Comparison of ENCODE assay signal across 22 cellular contexts in the genomic region with DNA sequence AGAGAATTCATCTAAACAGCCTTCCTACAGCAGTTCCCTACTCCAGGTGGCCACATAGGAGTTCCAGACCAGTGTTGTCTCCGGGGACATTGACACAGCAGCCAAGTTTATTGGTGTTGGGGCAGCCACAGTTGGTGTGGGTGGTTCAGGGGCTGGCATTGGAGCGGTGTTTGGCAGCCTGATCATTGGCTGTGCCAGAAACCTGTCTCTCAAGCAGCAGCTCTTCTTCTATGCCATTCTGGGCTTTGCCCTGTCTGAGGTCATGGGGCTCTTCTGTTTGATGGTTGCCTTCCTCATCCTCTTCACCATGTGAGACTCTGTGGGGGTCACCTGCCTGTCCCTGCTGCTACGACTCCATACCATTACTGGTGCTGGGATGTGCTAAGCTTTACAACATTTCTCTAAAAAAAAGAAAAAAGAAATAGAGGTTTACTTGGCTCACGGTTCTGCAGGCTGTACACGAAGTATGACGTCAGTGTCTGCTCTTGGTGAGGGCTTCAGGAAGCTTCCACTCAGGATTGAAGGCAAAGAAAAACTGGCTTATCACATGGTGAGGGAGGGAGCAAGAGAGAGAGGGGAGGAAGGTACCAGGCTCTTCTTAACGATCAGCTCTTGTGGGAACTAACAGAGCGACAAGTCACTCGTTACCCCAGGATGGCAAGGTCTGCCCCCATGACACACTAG. TPM values are rescaled to one million over a fixed set of nuclear protein-coding genes. Genes with fewer than 3 reads are reported as not detected.
DNase-seq lines count a peak whose midpoint lies in the region; ATAC-seq, FAIRE-seq and TF ChIP-seq lines count a peak whose summit lies in the region.
"Had no signal": no experiment of that assay in that cellular context is flagged by ENCODE, and none has a peak within 500 bp of the region (broad histone marks: within the 10 kb centered on the region; RNA-seq: fewer than 3 reads in every experiment).

No MANE protein-coding gene starts in this region.

- no peak overlapping the region for H3K14ac ChIP-seq in H1 (ENCODE audit: insufficient read length)

- no peak overlapping the region for H3K23ac ChIP-seq in H1 (ENCODE audit: insufficient read length)

- no peak overlapping the region for H3K27ac ChIP-seq in H1 (ENCODE audit: low read depth, low read length)
- H3K27ac ChIP-seq: GM23248 had no signal

- 0 out of 2 replicates have a peak overlapping the region, but pooled peaks have one; percentile 6 for H2BK12ac ChIP-seq in H1 (ENCODE audit: low read depth, low read length)

- no peak for TF ChIP-seq RAD21 in H1 (IDR thresholded peaks at IDR 0.05 in 1 of 2, conservative IDR thresholded peaks at IDR 0.05 in 1 of 2; ENCODE audit: low read depth in 2 of 2, low read length in 2 of 2)

- no peak for TF ChIP-seq POLR2A in H1 (IDR thresholded peaks at IDR 0.05; ENCODE audit: control extremely low read depth in 1 of 2, low read depth in 2 of 2, low read length in 2 of 2)

- no peak overlapping the region for H3K4me2 ChIP-seq in H1 (ENCODE audit: insufficient read depth in 1 of 2, low read depth in 2 of 2, low read length in 2 of 2)

- POLR2A ChIA-PET in H1 (lab: Charles Lee; ENCODE audit: partially characterized antibody), result interaction anchor here (0.6 to 0.9 kb wide), 2 partner anchors 9 to 551 kb away, joined by 3 to 4 read pairs; no protein-coding TSS in a partner anchor

- H3K27ac Mint-ChIP-seq in nephron progenitor cell (peak overlapping the region; percentile 46), mesothelial cell of epicardium (no peak overlapping the region)
- H3K27ac Mint-ChIP-seq in activated naive CD4-positive, alpha-beta T cell treated with anti-CD3 and anti-CD28 coated beads, Interleukin-2, amount 50 U/mL, for 72 hours, result no peak overlapping the region
- H3K27ac Mint-ChIP-seq: activated naive CD8-positive, alpha-beta T cell treated with anti-CD3 and anti-CD28 coated beads for 36 hours; activated T-helper 2 cell treated with anti-CD3 and anti-CD28 coated beads, Interferon-gamma antibody, Interleukin-2, Interleukin-4, amounts not matched to agents 10 μg/mL and 5 μg/mL and 100 μg/mL, durations not matched to agents 14 hours and 24 hours and 36 hours had no signal

- TF ChIP-seq CTCF in H1 (IDR thresholded peaks at IDR 0.05; ENCODE audit: control extremely low read depth in 1 of 3, insufficient read depth in 1 of 3, low read depth in 1 of 3, low read length in 3 of 3), result no peak
- no peak for TF ChIP-seq CTCF in nephron progenitor cell (IDR thresholded peaks at IDR 0.05)
- TF ChIP-seq CTCF in mesothelial cell of epicardium (IDR thresholded peaks at IDR 0.05; ENCODE audit: unreplicated experiment), result no peak

- H3K4me1 ChIP-seq in H1 (replicated peaks in 1 of 4; ENCODE audit: control insufficient read depth in 3 of 4, insufficient read depth in 4 of 4, low read length in 3 of 4), result peaks cover 0 to 5% (median 0%) of the 10 kb centered on the region in 4 experiments; a peak in 2 of 7 replicates

- peaks cover under 1% of the 10 kb centered on the region for H3K9me3 Mint-ChIP-seq in nephron progenitor cell
- peaks cover under 1% of the 10 kb centered on the region for H3K9me3 Mint-ChIP-seq in mesothelial cell of epicardium
- H3K9me3 Mint-ChIP-seq in activated naive CD4-positive, alpha-beta T cell treated with anti-CD3 and anti-CD28 coated beads, Interleukin-2, amount 50 U/mL, for 72 hours, result peaks cover 0 to under 1% of the 10 kb centered on the region in 2 donors
- H3K9me3 Mint-ChIP-seq: activated naive CD8-positive, alpha-beta T cell treated with anti-CD3 and anti-CD28 coated beads for 36 hours; activated T-helper 2 cell treated with anti-CD3 and anti-CD28 coated beads, Interferon-gamma antibody, Interleukin-2, Interleukin-4, amounts not matched to agents 10 μg/mL and 5 μg/mL and 100 μg/mL, durations not matched to agents 14 hours and 24 hours and 36 hours had no signal

- H2AK5ac ChIP-seq in H1 (ENCODE audit: low read depth, low read length), result no peak overlapping the region

- no peak for FAIRE-seq in H1 (lab: Jason Lieb, UNC)

- no peak for ATAC-seq in activated naive CD4-positive, alpha-beta T cell treated with anti-CD3 and anti-CD28 coated beads, Interleukin-2, amount 50 U/mL, for 72 hours

- H4K91ac ChIP-seq in H1 (replicated peaks; ENCODE audit: insufficient read length, low read length), result no peak overlapping the region

- no peak overlapping the region for H2AFZ ChIP-seq in H1 (ENCODE audit: low read length)
- H2AFZ ChIP-seq: GM23248 had no signal

- peaks cover 0 to 8% of the 10 kb centered on the region in 2 experiments; a peak in 1 of 4 replicates for H3K79me2 ChIP-seq in H1 (ENCODE audit: control insufficient read depth in 1 of 2, insufficient read depth in 2 of 2, low read length in 2 of 2)

- DNase-seq in DMS 273 (lab: John Stamatoyannopoulos, UW; ENCODE audit: unreplicated experiment) (peak; percentile 58), NCI-H1694 (lab: John Stamatoyannopoulos, UW) (peak; percentile 49), H1 (ENCODE audit: low read depth in 1 of 2, low spot score in 2 of 2) (no peak), nephron progenitor cell (no peak), mesothelial cell of epicardium (ENCODE audit: low spot score in 2 of 2, unreplicated experiment in 2 of 2) (no peak)
- no peak for DNase-seq in activated naive CD4-positive, alpha-beta T cell treated with anti-CD3 and anti-CD28 coated beads, Interleukin-2, amount 50 U/mL, for 72 hours (ENCODE audit: low spot score in 2 of 2)
- no peak for DNase-seq in activated CD4-positive, alpha-beta T cell treated with anti-CD3 and anti-CD28 coated beads for 1 hour
- DNase-seq: activated naive CD8-positive, alpha-beta T cell treated with anti-CD3 and anti-CD28 coated beads for 36 hours; DMS79; effector CD4-positive, alpha-beta T cell; erythroblast; GM23248; Kasumi-1; midbrain; MV-4-11; NCI-H187 treated with DMSO at 0.1 percent for 48 hours; NCI-H2227 treated with DMSO at 0.1 percent for 48 hours; NCI-H82; stimulated activated CD8-positive, alpha-beta memory T cell treated with anti-CD3 and anti-CD28 coated beads, Interleukin-4, amount 100 ng/mL, for 48 hours; T-helper 9 cell had no signal

- no peaks in the 10 kb centered on the region; the same call in 1 of the 2 replicates for H3K79me1 ChIP-seq in H1 (ENCODE audit: low read depth, low read length)

- H3K56ac ChIP-seq in H1 (replicated peaks; ENCODE audit: insufficient read length, low read depth, low read length), result no peak overlapping the region

- no peak overlapping the region for H4K8ac ChIP-seq in H1 (ENCODE audit: extremely low read depth, insufficient read depth, low read length)

- CTCF ChIA-PET in H1 (lab: Charles Lee; ENCODE audit: partially characterized antibody), result interaction anchor here (1.0 kb wide), 1 partner anchor 444 kb away, joined by 3 read pairs; no protein-coding TSS in a partner anchor

- no peak overlapping the region for H2BK120ac ChIP-seq in H1 (replicated peaks; ENCODE audit: low read depth, low read length)

- H3K36me3 ChIP-seq in H1 (ENCODE audit: control insufficient read depth in 2 of 4, insufficient read depth in 4 of 4, low read length in 3 of 4), result no peaks in the 10 kb centered on the region

- H2BK20ac ChIP-seq in H1 (ENCODE audit: low read length), result no peak overlapping the region

- no peak overlapping the region for H3K9ac ChIP-seq in H1 (replicated peaks in 1 of 4; ENCODE audit: extremely low read depth in 1 of 4, low read depth in 3 of 4, low read length in 3 of 4)
- H3K9ac ChIP-seq: GM23248 had no signal

- peaks cover 0 to 2% of the 10 kb centered on the region in 2 experiments for H4K20me1 ChIP-seq in H1 (replicated peaks in 1 of 2; ENCODE audit: control insufficient read depth in 1 of 2, insufficient read depth in 2 of 2, low read length in 2 of 2)

- no peaks in the 10 kb centered on the region for H3K9me3 ChIP-seq in H1 (ENCODE audit: insufficient read depth in 2 of 2, low read depth in 1 of 2, low read length in 1 of 2)

- peaks cover 25% of the 10 kb centered on the region for H3K36me3 Mint-ChIP-seq in nephron progenitor cell (ENCODE audit: low read depth)
- no peaks in the 10 kb centered on the region for H3K36me3 Mint-ChIP-seq in mesothelial cell of epicardium
- H3K36me3 Mint-ChIP-seq in activated naive CD4-positive, alpha-beta T cell treated with anti-CD3 and anti-CD28 coated beads, Interleukin-2, amount 50 U/mL, for 72 hours, result peaks cover 0 to 19% of the 10 kb centered on the region in 2 donors

- no peak for TF ChIP-seq EP300 in H1 (IDR thresholded peaks at IDR 0.05; ENCODE audit: borderline replicate concordance in 1 of 2, low read depth in 2 of 2, low read length in 2 of 2)

- H3K23me2 ChIP-seq in H1 (ENCODE audit: low read depth, low read length), result no peaks in the 10 kb centered on the region

- H3K18ac ChIP-seq in H1 (ENCODE audit: extremely low read depth, low read length), result no peak overlapping the region

- H3K4ac ChIP-seq in H1 (replicated peaks; ENCODE audit: insufficient read length, low read depth, low read length), result no peak overlapping the region

- peaks cover 62% of the 10 kb centered on the region for H3K4me1 Mint-ChIP-seq in nephron progenitor cell
- H3K4me1 Mint-ChIP-seq in mesothelial cell of epicardium, result peaks cover 24% of the 10 kb centered on the region

- no peak overlapping the region for H4K5ac ChIP-seq in H1 (ENCODE audit: insufficient read length, low read depth, low read length)

- H3K4me3 Mint-ChIP-seq in nephron progenitor cell, result no peak overlapping the region
- no peak overlapping the region for H3K4me3 Mint-ChIP-seq in mesothelial cell of epicardium
- H3K4me3 Mint-ChIP-seq: activated naive CD8-positive, alpha-beta T cell treated with anti-CD3 and anti-CD28 coated beads for 36 hours had no signal

- no peaks in the 10 kb centered on the region for H3K27me3 Mint-ChIP-seq in nephron progenitor cell (ENCODE audit: low read depth, poor library complexity)
- H3K27me3 Mint-ChIP-seq in mesothelial cell of epicardium (ENCODE audit: low read depth), result no peaks in the 10 kb centered on the region
- H3K27me3 Mint-ChIP-seq: activated naive CD8-positive, alpha-beta T cell treated with anti-CD3 and anti-CD28 coated beads for 36 hours; type B pancreatic cell had no signal

- no peaks in the 10 kb centered on the region for H3K27me3 ChIP-seq in H1 (replicated peaks in 1 of 4; ENCODE audit: control insufficient read depth in 3 of 4, extremely low read depth in 1 of 4, insufficient read depth in 3 of 4, low read length in 3 of 4)

- no peak overlapping the region for H2BK15ac ChIP-seq in H1 (ENCODE audit: low read length)

- no peak overlapping the region; the same call in 1 of the 2 replicates for H2BK5ac ChIP-seq in H1 (ENCODE audit: low read depth, low read length)

- no peak overlapping the region for H3K4me3 ChIP-seq in H1 (ENCODE audit: extremely low read depth in 1 of 4, insufficient read depth in 2 of 4, low read depth in 3 of 4, low read length in 4 of 4)
- H3K4me3 ChIP-seq: GM23248 had no signal

- 94% methylated on average over 9 of the region's 9 CpGs; no CpG with 5 or more reads in 1 of the 2 experiments for WGBS in H1 (ENCODE audit: extremely low coverage in 1 of 2, insufficient coverage in 1 of 2, insufficient read length in 1 of 2, insufficient replicate concordance in 2 of 2, low coverage in 1 of 2, low lambda C conversion rate in 2 of 2, missing lambda C conversion rate in 1 of 2), 2 experiments

RNA-seq across cellular contexts. Expression of gene CHST11, which starts 57.5 kb away (rescaled TPM):
- 14.4 and 15.5 TPM in 2 replicates for total RNA-seq in H1 (2021; fragmentation: NEBNext Ultra II Directional; extraction: Animal tissue kit (Norgen Biotek cat#: 25700))
- 20.8 and 22.7 TPM in 2 replicates for polyA plus RNA-seq in H1 (2011; rRNA removed)
- 22.9 TPM for polyA plus RNA-seq in H1 (2011; cell fraction: cytosol; rRNA removed)
- 22.8 TPM for polyA plus RNA-seq in H1 (2011; cell fraction: nucleus; rRNA removed)
- 9.2 to 10.4 TPM (median 10.0 TPM) in 4 replicates for polyA plus RNA-seq in H1 (2012, experiment 1 of 2)
- 3.5 TPM for polyA plus RNA-seq in H1 (2012, experiment 2 of 2)
- polyA plus RNA-seq in H1 (2013, experiment 1 of 2), result 8.5 TPM
- 9.3 TPM for polyA plus RNA-seq in H1 (2013, experiment 2 of 2)
- polyA minus RNA-seq in H1 (2011; rRNA and poly(A)+ RNA removed), result 8.6 and 8.9 TPM in 2 replicates
- 11.2 TPM for polyA minus RNA-seq in H1 (2011; cell fraction: cytosol; rRNA and poly(A)+ RNA removed)
- polyA minus RNA-seq in H1 (2011; cell fraction: nucleus; rRNA and poly(A)+ RNA removed), result 19.0 TPM
- 9.0 to 15.0 TPM (median 12.1 TPM) in 3 replicates for total RNA-seq in mesothelial cell of epicardium
- 10 to 100 TPM; 20.0 to 40.0 TPM for total RNA-seq in activated naive CD4-positive, alpha-beta T cell treated with anti-CD3 and anti-CD28 coated beads, Interleukin-2, amount 50 U/mL, for 72 hours

Comparison
In these comparisons a context has a peak if more than half of its experiments do, and no peak if none do; other contexts are left out.
1. DNase-seq: peak in DMS 273 (single experiment) and NCI-H1694 (single experiment); none in H1 (0 of 2), nephron progenitor cell (single experiment), mesothelial cell of epicardium (0 of 2), activated naive CD4-positive, alpha-beta T cell treated with anti-CD3 and anti-CD28 coated beads, Interleukin-2, amount 50 U/mL, for 72 hours (0 of 2) and activated CD4-positive, alpha-beta T cell treated with anti-CD3 and anti-CD28 coated beads for 1 hour (single experiment).